In genomic region chr12:116091579-116091978, GRCh38 we compare ENCODE assay signal across 30 cellular contexts.
DNase-seq lines count a peak whose midpoint lies in the region; ATAC-seq and TF ChIP-seq lines count a peak whose summit lies in the region.
"Had no signal": no experiment of that assay in that cellular context is flagged by ENCODE, and none has a peak within 500 bp of the region (broad histone marks: within the 10 kb centered on the region; RNA-seq: fewer than 3 reads in every experiment).

No MANE protein-coding gene starts in this region.

- DNase-seq in NCI-H1105 treated with DMSO at 0.1 percent for 48 hours (lab: John Stamatoyannopoulos, UW) (peak; percentile 11), NCI-H1105 (lab: John Stamatoyannopoulos, UW) (no peak), AG10803 (ENCODE audit: low read depth) (peak; percentile 49), SK-N-DZ (ENCODE audit: low spot score) (peak; percentile 6), fibroblast of the aortic adventitia (ENCODE audit: low read depth) (peak; percentile 30), COLO668 (lab: John Stamatoyannopoulos, UW; ENCODE audit: unreplicated experiment) (no peak), NOMO-1 (lab: John Stamatoyannopoulos, UW; ENCODE audit: unreplicated experiment in 2 of 2) (no peak)
- DNase-seq: 8988T; activated CD4-positive, CD25-positive, alpha-beta regulatory T cell treated with anti-CD3 and anti-CD28 coated beads, Interleukin-2, amount 50 U/mL, for 72 hours; activated CD8-positive, alpha-beta T cell treated with anti-CD3 and anti-CD28 coated beads for 36 hours; activated naive CD4-positive, alpha-beta T cell treated with anti-CD3 and anti-CD28 coated beads for 36 hours; CD4-positive, alpha-beta T cell; colonic mucosa; DMS 273 treated with DMSO at 0.1 percent for 48 hours; effector memory CD4-positive, alpha-beta T cell; EL; foreskin melanocyte; left cardiac atrium; mammary epithelial cell; NCI-H187 treated with DMSO at 0.1 percent for 48 hours; NCI-H2227 treated with DMSO at 0.1 percent for 48 hours; NCI-H526 treated with DMSO at 0.1 percent for 48 hours; right lobe of liver; stimulated activated CD4-positive, alpha-beta T cell treated with anti-CD3 and anti-CD28 coated beads, Interleukin-12 subunit alpha, Interleukin-12 subunit beta, amount 100 ng/mL, for 4 hours; stimulated activated CD4-positive, alpha-beta T cell treated with anti-CD3 and anti-CD28 coated beads, Interleukin-4, amount 100 ng/mL, for 24 hours had no signal

- TF ChIP-seq CTCF in AG10803 (conservative IDR thresholded peaks at IDR 0.05; ENCODE audit: low read length) = no peak
- no peak for TF ChIP-seq CTCF in fibroblast of the aortic adventitia (IDR thresholded peaks at IDR 0.05; ENCODE audit: insufficient read depth, low read length)

- H3K4me3 ChIP-seq in AG10803 (ENCODE audit: low read length) (no peak overlapping the region), fibroblast of the aortic adventitia (ENCODE audit: low read depth, low read length) (no peak overlapping the region)
- H3K4me3 ChIP-seq: colonic mucosa, GM23338, neural progenitor cell, right lobe of liver, SJSA1 had no signal

- no peak for ATAC-seq in GM19324 (IDR thresholded peaks at IDR 0.05; ENCODE audit: low FRiP score, unreplicated experiment)
- ATAC-seq: activated CD8-positive, alpha-beta T cell treated with anti-CD3 and anti-CD28 coated beads for 36 hours; GM23338; right lobe of liver; stimulated activated effector memory CD8-positive, alpha-beta T cell treated with anti-CD3 and anti-CD28 coated beads, Interleukin-12 subunit alpha, Interleukin-12 subunit beta, amount 100 ng/mL, for 72 hours had no signal

Comparison
In these comparisons a context has a peak if more than half of its experiments do, and no peak if none do; other contexts are left out.
1. DNase-seq: peak in NCI-H1105 treated with DMSO at 0.1 percent for 48 hours (single experiment), AG10803 (single experiment), SK-N-DZ (single experiment) and fibroblast of the aortic adventitia (single experiment); none in NCI-H1105 (single experiment), COLO668 (single experiment) and NOMO-1 (0 of 2).